ENCODE assay signal across 22 cellular contexts in the genomic region with DNA sequence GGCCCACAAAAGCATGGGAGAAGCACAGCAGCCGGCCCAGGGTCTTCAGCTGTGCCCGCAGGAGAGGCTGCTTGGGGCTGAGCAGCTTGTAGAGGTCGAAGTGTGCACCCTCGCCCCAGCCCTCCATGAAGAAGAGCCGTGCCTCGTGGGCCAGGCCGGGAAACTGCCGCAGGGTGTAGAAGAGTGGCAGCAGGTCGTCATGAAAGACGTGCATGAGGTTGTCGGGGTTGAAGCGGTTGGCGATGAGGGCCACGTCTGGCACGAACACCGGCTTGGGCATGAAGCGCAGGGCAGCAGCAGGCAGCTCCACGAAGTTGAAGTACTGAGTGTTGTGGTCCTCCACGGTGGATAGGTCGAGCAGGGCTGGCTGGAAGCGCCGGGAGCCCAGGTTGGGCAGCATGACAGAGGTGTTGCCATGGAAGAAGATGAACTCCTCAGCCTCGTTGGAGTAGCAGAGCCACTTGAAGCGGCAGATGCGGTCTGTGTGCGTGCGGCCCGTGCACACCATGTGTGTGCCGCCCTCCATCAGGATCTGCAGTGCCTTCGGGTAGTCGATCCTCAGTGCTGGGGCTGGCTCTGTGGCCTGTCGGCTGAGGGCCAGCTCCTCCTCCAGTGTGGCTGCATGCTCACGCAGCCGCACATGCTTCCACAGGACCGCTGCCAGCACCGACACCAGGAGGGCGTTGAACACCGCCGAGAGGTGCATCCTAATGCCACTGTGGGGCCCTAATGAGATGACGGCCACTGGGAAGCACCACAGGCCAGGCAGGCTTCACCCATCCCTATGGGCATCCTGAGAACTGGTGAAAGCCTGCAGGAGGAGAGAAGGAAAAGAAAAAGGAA.
"Had no signal": no experiment of that assay in that cellular context is flagged by ENCODE, and none has a peak within 500 bp of the region (broad histone marks: within the 10 kb centered on the region; RNA-seq: fewer than 3 reads in every experiment).

No MANE protein-coding gene starts in this region.

- H3K36me3 ChIP-seq: neural progenitor cell, ovary, uterus had no signal

- H3K4me1 ChIP-seq: gastrocnemius medialis, neural progenitor cell, sigmoid colon, tibial artery, upper lobe of left lung, uterus had no signal

- H3K27ac Mint-ChIP-seq: naive thymus-derived CD4-positive, alpha-beta T cell; nephron; neural progenitor cell; stimulated activated memory B cell treated with anti-CD40 and anti-IgM and Interleukin-4, amounts not matched to agents 10 μg/mL and 1 μg/mL and 100 μg/mL, for 72 hours had no signal

- H2AFZ ChIP-seq: neural progenitor cell had no signal

- H3K27me3 Mint-ChIP-seq: naive thymus-derived CD4-positive, alpha-beta T cell; stimulated activated memory B cell treated with anti-CD40 and anti-IgM and Interleukin-4, amounts not matched to agents 10 μg/mL and 1 μg/mL and 100 μg/mL, for 72 hours had no signal

- H3K27ac ChIP-seq: epithelial cell of prostate, gastrocnemius medialis, neural progenitor cell, ovary, sigmoid colon, testis, tibial artery, upper lobe of left lung, uterus had no signal

- H3K4me1 Mint-ChIP-seq: nephron; neural progenitor cell; stimulated activated memory B cell treated with anti-CD40 and anti-IgM and Interleukin-4, amounts not matched to agents 10 μg/mL and 1 μg/mL and 100 μg/mL, for 72 hours had no signal

- H3K9ac ChIP-seq: neural progenitor cell had no signal

- H3K9me3 Mint-ChIP-seq: neural progenitor cell; stimulated activated memory B cell treated with anti-CD40 and anti-IgM and Interleukin-4, amounts not matched to agents 10 μg/mL and 1 μg/mL and 100 μg/mL, for 72 hours had no signal

- H3K4me3 Mint-ChIP-seq: naive thymus-derived CD4-positive, alpha-beta T cell; nephron; neural progenitor cell; stimulated activated memory B cell treated with anti-CD40 and anti-IgM and Interleukin-4, amounts not matched to agents 10 μg/mL and 1 μg/mL and 100 μg/mL, for 72 hours had no signal

- H3K27me3 ChIP-seq: gastrocnemius medialis, neural progenitor cell, ovary, sigmoid colon, testis, tibial artery, upper lobe of left lung, uterus had no signal

- H3K4me3 ChIP-seq: gastrocnemius medialis, neural progenitor cell, ovary, sigmoid colon, testis, tibial artery, upper lobe of left lung, uterus had no signal

- DNase-seq: cortex of kidney; foreskin fibroblast; gastrocnemius medialis; kidney; mammary epithelial cell; mesendoderm; midbrain; naive thymus-derived CD4-positive, alpha-beta T cell; nucleus accumbens; ovary; retina; sigmoid colon; stimulated activated CD4-positive, alpha-beta T cell treated with anti-CD3 and anti-CD28 coated beads, Interleukin-4, amount 100 ng/mL, for 4 hours; stimulated activated naive CD8-positive, alpha-beta T cell treated with anti-CD3 and anti-CD28 coated beads, Interleukin-15, Interleukin-2, amounts not matched to agents 100 U/mL and 50 U/mL, for 24 hours; testis; tibial artery; uterus had no signal

- H3K4me2 ChIP-seq: neural progenitor cell had no signal

- H3K9me3 ChIP-seq: gastrocnemius medialis, ovary, sigmoid colon, testis, tibial artery, upper lobe of left lung, uterus had no signal
